In the genomic region with DNA sequence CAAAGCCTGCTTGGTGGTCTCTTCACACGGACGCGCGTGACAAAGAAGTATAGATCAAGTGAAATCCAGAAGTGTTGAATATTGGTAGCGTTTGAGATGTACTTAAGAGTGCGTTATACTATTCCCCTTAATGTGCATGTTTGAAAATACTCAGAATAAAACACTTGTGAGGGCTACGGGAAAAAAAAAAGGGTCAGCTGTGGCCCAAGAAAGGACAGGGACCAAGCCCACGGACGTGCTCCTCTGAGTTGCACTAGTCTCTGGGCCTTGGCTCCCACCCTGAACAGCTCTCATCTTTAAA, we compare ENCODE assay signal across 8 cellular contexts. TPM values are rescaled to one million over a fixed set of nuclear protein-coding genes. Genes with fewer than 3 reads are reported as not detected.
DNase-seq lines count a peak whose midpoint lies in the region; ATAC-seq and TF ChIP-seq lines count a peak whose summit lies in the region.

No MANE protein-coding gene starts in this region.

- H3K27ac ChIP-seq in effector memory CD4-positive, alpha-beta T cell (ENCODE audit: insufficient read depth, low read length, poor library complexity, severe bottlenecking) = peak overlapping the region; percentile 78
- peak overlapping the region; percentile 22 for H3K27ac ChIP-seq in neural progenitor cell

- H3K9ac ChIP-seq in Loucy (ENCODE audit: low read depth, low read length, poor library complexity, severe bottlenecking) = peak overlapping the region; percentile 80
- peak overlapping the region; percentile 44 for H3K9ac ChIP-seq in neural progenitor cell

- H3K4me3 ChIP-seq in Loucy (ENCODE audit: low read length, poor library complexity, severe bottlenecking) = peak overlapping the region; percentile 95
- peak overlapping the region; percentile 78 for H3K4me3 ChIP-seq in effector memory CD4-positive, alpha-beta T cell (ENCODE audit: insufficient read depth, low read depth, low read length, poor library complexity, severe bottlenecking)
- H3K4me3 ChIP-seq in neural progenitor cell = peak overlapping the region; percentile 97

- H3K9me3 ChIP-seq in Loucy (ENCODE audit: insufficient read depth, low read depth, low read length) (no peaks in the 10 kb centered on the region), neural progenitor cell (ENCODE audit: low read depth) (no peaks in the 10 kb centered on the region)
- H3K9me3 ChIP-seq in effector memory CD4-positive, alpha-beta T cell (ENCODE audit: control insufficient read depth, low read length) = no peaks in the 10 kb centered on the region

- no peaks in the 10 kb centered on the region for H3K9me2 ChIP-seq in Loucy (replicated peaks; ENCODE audit: low read depth, low read length)

- intact Hi-C loops in CD14-positive monocyte (cut with micrococcal nuclease) = loop anchor here (2.0 to 5.0 kb wide), 5 partner anchors 15 to 489 kb away; a partner anchor contains a TSS

- H3K4me1 Mint-ChIP-seq in CD14-positive monocyte (peaks cover 13% of the 10 kb centered on the region), neural progenitor cell (peaks cover 11% of the 10 kb centered on the region)

- ATAC-seq in GM19397 (IDR thresholded peaks at IDR 0.05; ENCODE audit: unreplicated experiment) = no peak
- ATAC-seq in HG02938 (IDR thresholded peaks at IDR 0.05; ENCODE audit: unreplicated experiment) = no peak

- H3K27ac Mint-ChIP-seq in CD14-positive monocyte (peak overlapping the region; percentile 96 to 100 (median 96)), neural progenitor cell (peak overlapping the region; percentile 95)

- peaks cover 0 to 3% (median 0%) of the 10 kb centered on the region in 7 donors for H3K9me3 Mint-ChIP-seq in CD14-positive monocyte
- no peaks in the 10 kb centered on the region for H3K9me3 Mint-ChIP-seq in neural progenitor cell

- peak overlapping the region; percentile 80 for H3K4me2 ChIP-seq in Loucy (ENCODE audit: low read depth, low read length, poor library complexity, severe bottlenecking)
- H3K4me2 ChIP-seq in neural progenitor cell = peak overlapping the region; percentile 85

- no peak for TF ChIP-seq CTCF in CD14-positive monocyte (IDR thresholded peaks at IDR 0.05)
- no peak for TF ChIP-seq CTCF in Loucy (conservative IDR thresholded peaks at IDR 0.05; ENCODE audit: low read length)
- no peak for TF ChIP-seq CTCF in neural progenitor cell (IDR thresholded peaks at IDR 0.05)

- H3F3A ChIP-seq in Loucy (ENCODE audit: low read depth) (no peaks in the 10 kb centered on the region; the same call in 1 of the 2 replicates), neural progenitor cell (ENCODE audit: low read depth) (peaks cover 11% of the 10 kb centered on the region)

- peak overlapping the region; percentile 83 for H2AFZ ChIP-seq in Loucy (ENCODE audit: low read length)
- H2AFZ ChIP-seq in neural progenitor cell (replicated peaks) = peak overlapping the region; percentile 23

- peaks cover 15% of the 10 kb centered on the region for H3K79me2 ChIP-seq in Loucy (ENCODE audit: insufficient read depth, low read length)
- peaks cover 15% of the 10 kb centered on the region for H3K79me2 ChIP-seq in neural progenitor cell (ENCODE audit: low read depth)

- H3K36me3 ChIP-seq in Loucy (ENCODE audit: insufficient read depth, low read length) = peaks cover 20% of the 10 kb centered on the region; the same call in 1 of the 2 replicates
- H3K36me3 ChIP-seq in effector memory CD4-positive, alpha-beta T cell (ENCODE audit: control insufficient read depth, insufficient read depth, low read length) = peaks cover 23% of the 10 kb centered on the region
- H3K36me3 ChIP-seq in neural progenitor cell = no peaks in the 10 kb centered on the region

- no peak for DNase-seq in CD14-positive monocyte (ENCODE audit: low spot score)
- DNase-seq in effector memory CD4-positive, alpha-beta T cell = no peak
- DNase-seq in neural progenitor cell (ENCODE audit: low spot score) = no peak
- no peak for DNase-seq in NK-92 treated with Interleukin-12 subunit alpha and Interleukin-12 subunit beta, amount 100 ng/mL, for 24 hours (lab: John Stamatoyannopoulos, UW)
- DNase-seq in NOMO-1 treated with DMSO at 0.1 percent for 48 hours (lab: John Stamatoyannopoulos, UW; ENCODE audit: unreplicated experiment) = no peak

- H4K20me1 ChIP-seq in Loucy (ENCODE audit: insufficient read depth, low read length, poor library complexity, severe bottlenecking) = peaks cover 5% of the 10 kb centered on the region
- no peaks in the 10 kb centered on the region for H4K20me1 ChIP-seq in neural progenitor cell (ENCODE audit: low read depth)

- H3K27me3 Mint-ChIP-seq in CD14-positive monocyte (ENCODE audit: low read depth in 3 of 3) (peaks cover 0 to 4% (median 2%) of the 10 kb centered on the region in 3 donors), neural progenitor cell (ENCODE audit: insufficient read depth, low read depth) (peaks cover 6% of the 10 kb centered on the region)

- H3K36me3 Mint-ChIP-seq in CD14-positive monocyte (peaks cover 29 to 33% of the 10 kb centered on the region in 2 donors), neural progenitor cell (peaks cover 9% of the 10 kb centered on the region)

- no peaks in the 10 kb centered on the region for H3K27me3 ChIP-seq in Loucy (ENCODE audit: insufficient read depth, low read length, poor library complexity, severe bottlenecking)
- no peaks in the 10 kb centered on the region for H3K27me3 ChIP-seq in effector memory CD4-positive, alpha-beta T cell (replicated peaks; ENCODE audit: control insufficient read depth, insufficient read depth, low read length, poor library complexity, severe bottlenecking)
- H3K27me3 ChIP-seq in neural progenitor cell = no peaks in the 10 kb centered on the region

- H3K4me3 Mint-ChIP-seq in CD14-positive monocyte (peak overlapping the region; percentile 93 to 98), neural progenitor cell (peak overlapping the region; percentile 97)

- H3K4me1 ChIP-seq in Loucy (ENCODE audit: insufficient read depth, low read length, poor library complexity, severe bottlenecking) (peaks cover 13% of the 10 kb centered on the region), neural progenitor cell (peaks cover 3% of the 10 kb centered on the region)
- H3K4me1 ChIP-seq in effector memory CD4-positive, alpha-beta T cell (ENCODE audit: control insufficient read depth, insufficient read depth, low read length, poor library complexity, severe bottlenecking) = peaks cover 13% of the 10 kb centered on the region

RNA-seq across cellular contexts. Expression of a gene that starts 0.6 kb away (rescaled TPM):
- polyA plus RNA-seq in CD14-positive monocyte = 10 to 100 TPM; 50.3 to 53.3 TPM
- total RNA-seq in neural progenitor cell (ENCODE audit: low replicate concordance) = 20.1 and 53.7 TPM in 2 replicates

RNA-seq across cellular contexts. Expression of a gene that starts 13.3 kb away (rescaled TPM):
- polyA plus RNA-seq in CD14-positive monocyte = under 1 TPM; 0.82 to 0.93 TPM
- total RNA-seq in neural progenitor cell (ENCODE audit: low replicate concordance) = 0.71 TPM in 1 of 2 replicates, not detected in the other

RNA-seq across cellular contexts. Expression of a gene that starts 15.7 kb away (rescaled TPM):
- under 1 TPM; 0.94 to 0.99 TPM for polyA plus RNA-seq in CD14-positive monocyte
- 12.4 and 27.8 TPM in 2 replicates for total RNA-seq in neural progenitor cell (ENCODE audit: low replicate concordance)

RNA-seq across cellular contexts. Expression of a gene that starts 19.9 kb away (rescaled TPM):
- polyA plus RNA-seq in CD14-positive monocyte = 100 to 1,000 TPM; 825 to 948 TPM
- total RNA-seq in neural progenitor cell (ENCODE audit: low replicate concordance) = 403 and 511 TPM in 2 replicates

RNA-seq across cellular contexts. Expression of a gene that starts 38.1 kb away (rescaled TPM):
- not detected for polyA plus RNA-seq in CD14-positive monocyte
- total RNA-seq in neural progenitor cell (ENCODE audit: low replicate concordance) = 1.3 TPM in 1 of 2 replicates, not detected in the other
